In genomic region chr11:30608534-30608933, GRCh38 we compare ENCODE assay signal across 20 cellular contexts. TPM values are rescaled to one million over a fixed set of nuclear protein-coding genes. Genes with fewer than 3 reads are reported as not detected.
A peak's percentile ranks its signal among the peaks of the same experiment; 100 is the strongest.
DNase-seq lines count a peak whose midpoint lies in the region; ATAC-seq and TF ChIP-seq lines count a peak whose summit lies in the region.
"Had no signal": no experiment of that assay in that cellular context is flagged by ENCODE, and none has a peak within 500 bp of the region (broad histone marks: within the 10 kb centered on the region; RNA-seq: fewer than 3 reads in every experiment).

No MANE protein-coding gene starts in this region.

- no peaks in the 10 kb centered on the region for H3F3A ChIP-seq in neural progenitor cell (ENCODE audit: low read depth)

- H3K4me3 ChIP-seq in endodermal cell (ENCODE audit: low read length) (no peak overlapping the region), neural progenitor cell (no peak overlapping the region), coronary artery (no peak overlapping the region)
- H3K4me3 ChIP-seq: BLaER1 treated with 17β-estradiol and CSF1 and Interleukin-3, amounts not matched to agents 10 nM and 100 nM; GM12878 had no signal

- H3K36me3 Mint-ChIP-seq in endodermal cell (ENCODE audit: low read depth) (no peaks in the 10 kb centered on the region), neural progenitor cell (no peaks in the 10 kb centered on the region), HFFc6 (ENCODE audit: low read depth) (peaks cover 5% of the 10 kb centered on the region; the same call in 1 of the 2 replicates)
- H3K36me3 Mint-ChIP-seq: CD8-positive, alpha-beta T cell; IgD-negative memory B cell had no signal

- H3K27me3 ChIP-seq in endodermal cell (ENCODE audit: control insufficient read depth, insufficient read depth, low read length, poor library complexity, severe bottlenecking) (no peaks in the 10 kb centered on the region), neural progenitor cell (no peaks in the 10 kb centered on the region)
- H3K27me3 ChIP-seq: BLaER1 treated with 17β-estradiol and CSF1 and Interleukin-3, amounts not matched to agents 10 nM and 100 nM had no signal

- H3K4me3 Mint-ChIP-seq in endodermal cell, result no peak overlapping the region
- H3K4me3 Mint-ChIP-seq in neural progenitor cell, result no peak overlapping the region
- H3K4me3 Mint-ChIP-seq in HFFc6, result no peak overlapping the region
- H3K4me3 Mint-ChIP-seq: B cell; CD8-positive, alpha-beta T cell; IgD-negative memory B cell had no signal

- H3K4me2 ChIP-seq in neural progenitor cell, result peak overlapping the region; percentile 33
- H3K4me2 ChIP-seq: BLaER1 treated with 17β-estradiol and CSF1 and Interleukin-3, amounts not matched to agents 10 nM and 100 nM had no signal

- no peaks in the 10 kb centered on the region for H4K20me1 ChIP-seq in neural progenitor cell (ENCODE audit: low read depth)
- H4K20me1 ChIP-seq: BLaER1 treated with 17β-estradiol and CSF1 and Interleukin-3, amounts not matched to agents 10 nM and 100 nM had no signal

- H3K79me2 ChIP-seq in neural progenitor cell (ENCODE audit: low read depth), result no peaks in the 10 kb centered on the region

- TF ChIP-seq CTCF in endodermal cell (conservative IDR thresholded peaks at IDR 0.05) (no peak), neural progenitor cell (IDR thresholded peaks at IDR 0.05) (no peak), HFFc6 (IDR thresholded peaks at IDR 0.05) (no peak), coronary artery (IDR thresholded peaks at IDR 0.05) (no peak)

- peaks cover 2% of the 10 kb centered on the region for H3K4me1 ChIP-seq in endodermal cell (ENCODE audit: control insufficient read depth, insufficient read depth, low read length)
- H3K4me1 ChIP-seq in neural progenitor cell, result peaks cover 10% of the 10 kb centered on the region
- H3K4me1 ChIP-seq: BLaER1 treated with 17β-estradiol and CSF1 and Interleukin-3, amounts not matched to agents 10 nM and 100 nM had no signal

- H2AFZ ChIP-seq in neural progenitor cell (replicated peaks), result peak overlapping the region; percentile 64

- H3K4me1 Mint-ChIP-seq in endodermal cell (peaks cover 9% of the 10 kb centered on the region), neural progenitor cell (peaks cover 7% of the 10 kb centered on the region), HFFc6 (ENCODE audit: low read depth) (no peaks in the 10 kb centered on the region)
- H3K4me1 Mint-ChIP-seq: B cell, IgD-negative memory B cell had no signal

- H3K27ac Mint-ChIP-seq in endodermal cell, result no peak overlapping the region
- H3K27ac Mint-ChIP-seq in neural progenitor cell, result no peak overlapping the region
- no peak overlapping the region for H3K27ac Mint-ChIP-seq in HFFc6
- H3K27ac Mint-ChIP-seq: B cell; CD8-positive, alpha-beta T cell; IgD-negative memory B cell had no signal

- ATAC-seq in GM19023 (IDR thresholded peaks at IDR 0.05; ENCODE audit: unreplicated experiment), result no peak
- ATAC-seq: CD8-positive, alpha-beta T cell; GM12878; HCT116; HepG2 had no signal

- H3K9me3 Mint-ChIP-seq in endodermal cell (no peaks in the 10 kb centered on the region), neural progenitor cell (no peaks in the 10 kb centered on the region), HFFc6 (peaks cover 20% of the 10 kb centered on the region)
- H3K9me3 Mint-ChIP-seq: CD8-positive, alpha-beta T cell; IgD-negative memory B cell had no signal

- H3K27ac ChIP-seq in endodermal cell (ENCODE audit: low read depth, low read length), result no peak overlapping the region
- no peak overlapping the region for H3K27ac ChIP-seq in neural progenitor cell
- no peak overlapping the region for H3K27ac ChIP-seq in coronary artery
- H3K27ac ChIP-seq: BLaER1 treated with 17β-estradiol and CSF1 and Interleukin-3, amounts not matched to agents 10 nM and 100 nM had no signal

- H3K27me3 Mint-ChIP-seq in endodermal cell (ENCODE audit: insufficient read depth) (no peaks in the 10 kb centered on the region), neural progenitor cell (ENCODE audit: insufficient read depth, low read depth) (peaks cover 2% of the 10 kb centered on the region), HFFc6 (ENCODE audit: insufficient read depth) (no peaks in the 10 kb centered on the region)
- H3K27me3 Mint-ChIP-seq: IgD-negative memory B cell had no signal

- H3K9ac ChIP-seq in endodermal cell (ENCODE audit: extremely low read depth, low read length, poor library complexity, severe bottlenecking) (no peak overlapping the region), neural progenitor cell (no peak overlapping the region)
- H3K9ac ChIP-seq: BLaER1 treated with 17β-estradiol and CSF1 and Interleukin-3, amounts not matched to agents 10 nM and 100 nM had no signal

- H3K9me3 ChIP-seq in endodermal cell (ENCODE audit: control insufficient read depth, low read length) (no peaks in the 10 kb centered on the region), neural progenitor cell (ENCODE audit: low read depth) (no peaks in the 10 kb centered on the region)
- H3K9me3 ChIP-seq: BLaER1 treated with 17β-estradiol and CSF1 and Interleukin-3, amounts not matched to agents 10 nM and 100 nM had no signal

- no peaks in the 10 kb centered on the region for H3K36me3 ChIP-seq in endodermal cell (ENCODE audit: control insufficient read depth, insufficient read depth, low read length)
- H3K36me3 ChIP-seq in neural progenitor cell, result no peaks in the 10 kb centered on the region
- H3K36me3 ChIP-seq: BLaER1 treated with 17β-estradiol and CSF1 and Interleukin-3, amounts not matched to agents 10 nM and 100 nM had no signal

- DNase-seq in NCI-H524 (lab: John Stamatoyannopoulos, UW) (peak; percentile 66 to 90), NCI-H82 treated with DMSO at 0.1 percent for 48 hours (lab: John Stamatoyannopoulos, UW; ENCODE audit: unreplicated experiment) (peak; percentile 55), endodermal cell (peak; percentile 53), neural progenitor cell (ENCODE audit: low spot score) (peak; percentile 66), HFFc6 (no peak), coronary artery (ENCODE audit: low spot score) (no peak)
- DNase-seq: Calu3; CD8-positive, alpha-beta T cell; DMS79 treated with DMSO at 0.1 percent for 48 hours; GOT3; H7 had no signal

RNA-seq across cellular contexts. Expression of gene MPPED2, which starts 22.4 kb away (rescaled TPM):
- total RNA-seq in endodermal cell (10 to 100 TPM in 1 of 2 donors, 1 to 10 TPM in 1; 1.5 to 16.4 TPM), neural progenitor cell (ENCODE audit: low replicate concordance) (1.6 and 3.4 TPM in 2 replicates)
- 4.6 TPM for polyA plus RNA-seq in endodermal cell (2013, experiment 1 of 2)
- 3.0 TPM for polyA plus RNA-seq in endodermal cell (2013, experiment 2 of 2)
- not detected for total RNA-seq in HFFc6 (2021; fragmentation: NEBNext Ultra II Directional; extraction: Animal tissue kit (Norgen Biotek cat#: 25700))
- total RNA-seq: A172, Calu3, G401, GM12878, HepG2 had no signal
- polyA plus RNA-seq: GM12878, HepG2 had no signal

Comparison
In these comparisons a context has a peak if more than half of its experiments do, and no peak if none do; other contexts are left out.
1. DNase-seq: peak in NCI-H524 (2 of 2), NCI-H82 treated with DMSO at 0.1 percent for 48 hours (single experiment), endodermal cell (single experiment) and neural progenitor cell (single experiment); none in HFFc6 (single experiment) and coronary artery (single experiment).